In genomic region chr11:12137005-12137690, GRCh38 we compare ENCODE assay signal across 9 cellular contexts. TPM values are rescaled to one million over a fixed set of nuclear protein-coding genes. Genes with fewer than 3 reads are reported as not detected.
DNase-seq lines count a peak whose midpoint lies in the region; ATAC-seq and TF ChIP-seq lines count a peak whose summit lies in the region.
"Had no signal": no experiment of that assay in that cellular context is flagged by ENCODE, and none has a peak within 500 bp of the region (broad histone marks: within the 10 kb centered on the region; RNA-seq: fewer than 3 reads in every experiment).

No MANE protein-coding gene starts in this region.

- H3K9me3 ChIP-seq in WERI-Rb-1 (ENCODE audit: severe bottlenecking) = no peaks in the 10 kb centered on the region

- H3K4me3 Mint-ChIP-seq in stimulated activated effector memory CD8-positive, alpha-beta T cell treated with anti-CD3 and anti-CD28 coated beads, Interleukin-12 subunit alpha, Interleukin-12 subunit beta, amount 100 ng/mL, for 72 hours = no peak overlapping the region
- H3K4me3 Mint-ChIP-seq in activated CD8-positive, alpha-beta memory T cell treated with anti-CD3 and anti-CD28 coated beads, Interleukin-2, amount 10 ng/mL, durations not matched to agents 7 days and 5 days = no peak overlapping the region

- peak overlapping the region; percentile 53 for H3K27ac ChIP-seq in WERI-Rb-1

- H3K4me3 ChIP-seq in WERI-Rb-1 (ENCODE audit: low read depth, low read length) = no peak overlapping the region

- peaks cover 17% of the 10 kb centered on the region for H3K36me3 Mint-ChIP-seq in stimulated activated effector memory CD8-positive, alpha-beta T cell treated with anti-CD3 and anti-CD28 coated beads, Interleukin-12 subunit alpha, Interleukin-12 subunit beta, amount 100 ng/mL, for 72 hours
- H3K36me3 Mint-ChIP-seq in activated CD8-positive, alpha-beta memory T cell treated with anti-CD3 and anti-CD28 coated beads, Interleukin-2, amount 10 ng/mL, durations not matched to agents 7 days and 5 days = peaks cover 21% of the 10 kb centered on the region

- H3K36me3 ChIP-seq in WERI-Rb-1 = no peaks in the 10 kb centered on the region

- CTCF ChIA-PET in activated CD8-positive, alpha-beta memory T cell treated with anti-CD3 and anti-CD28 coated beads, Interleukin-2, amount 10 ng/mL, durations not matched to agents 7 days and 5 days (lab: Charles Lee) = interaction anchor here (1.2 to 2.8 kb wide), 3 partner anchors 10 to 145 kb away, joined by 5 to 10 read pairs (median 5); no protein-coding TSS in a partner anchor

- H3K9me3 Mint-ChIP-seq in stimulated activated effector memory CD8-positive, alpha-beta T cell treated with anti-CD3 and anti-CD28 coated beads, Interleukin-12 subunit alpha, Interleukin-12 subunit beta, amount 100 ng/mL, for 72 hours = no peaks in the 10 kb centered on the region
- no peaks in the 10 kb centered on the region for H3K9me3 Mint-ChIP-seq in activated CD8-positive, alpha-beta memory T cell treated with anti-CD3 and anti-CD28 coated beads, Interleukin-2, amount 10 ng/mL, durations not matched to agents 7 days and 5 days (ENCODE audit: low read depth)

- no peak for TF ChIP-seq CTCF in WERI-Rb-1 (IDR thresholded peaks at IDR 0.05; ENCODE audit: low read depth, low read length)

- H3K27me3 ChIP-seq in WERI-Rb-1 (ENCODE audit: insufficient read depth, low read depth, severe bottlenecking) = no peaks in the 10 kb centered on the region

- ATAC-seq in stimulated activated effector memory CD8-positive, alpha-beta T cell treated with anti-CD3 and anti-CD28 coated beads, Interleukin-12 subunit alpha, Interleukin-12 subunit beta, amount 100 ng/mL, for 72 hours = no peak
- ATAC-seq in activated CD8-positive, alpha-beta memory T cell treated with anti-CD3 and anti-CD28 coated beads, Interleukin-2, amount 10 ng/mL, durations not matched to agents 7 days and 5 days = no peak

- DNase-seq in NCI-H1694 (lab: John Stamatoyannopoulos, UW) (peak; percentile 72), WERI-Rb-1 (peak; percentile 68), globus pallidus (ENCODE audit: low spot score) (peak; percentile 22), iPS-NIHi11 (ENCODE audit: low spot score) (no peak), GM03348 (ENCODE audit: low spot score) (no peak)
- no peak for DNase-seq in stimulated activated effector memory CD8-positive, alpha-beta T cell treated with anti-CD3 and anti-CD28 coated beads, Interleukin-12 subunit alpha, Interleukin-12 subunit beta, amount 100 ng/mL, for 72 hours (ENCODE audit: low spot score in 2 of 2)
- DNase-seq in activated CD8-positive, alpha-beta memory T cell treated with anti-CD3 and anti-CD28 coated beads, Interleukin-2, amount 10 ng/mL, durations not matched to agents 7 days and 5 days = no peak
- DNase-seq: KG1; stimulated activated CD8-positive, alpha-beta memory T cell treated with anti-CD3 and anti-CD28 coated beads, Interleukin-4, amount 100 ng/mL, for 48 hours had no signal

- peaks cover 37% of the 10 kb centered on the region for H3K4me1 Mint-ChIP-seq in stimulated activated effector memory CD8-positive, alpha-beta T cell treated with anti-CD3 and anti-CD28 coated beads, Interleukin-12 subunit alpha, Interleukin-12 subunit beta, amount 100 ng/mL, for 72 hours
- peaks cover 37% of the 10 kb centered on the region for H3K4me1 Mint-ChIP-seq in activated CD8-positive, alpha-beta memory T cell treated with anti-CD3 and anti-CD28 coated beads, Interleukin-2, amount 10 ng/mL, durations not matched to agents 7 days and 5 days

- no peaks in the 10 kb centered on the region for H3K27me3 Mint-ChIP-seq in activated CD8-positive, alpha-beta memory T cell treated with anti-CD3 and anti-CD28 coated beads, Interleukin-2, amount 10 ng/mL, durations not matched to agents 7 days and 5 days

- H3K27ac Mint-ChIP-seq in stimulated activated effector memory CD8-positive, alpha-beta T cell treated with anti-CD3 and anti-CD28 coated beads, Interleukin-12 subunit alpha, Interleukin-12 subunit beta, amount 100 ng/mL, for 72 hours = peak overlapping the region; percentile 40
- no peak overlapping the region for H3K27ac Mint-ChIP-seq in activated CD8-positive, alpha-beta memory T cell treated with anti-CD3 and anti-CD28 coated beads, Interleukin-2, amount 10 ng/mL, durations not matched to agents 7 days and 5 days

RNA-seq across cellular contexts. Expression of gene MICAL2, which starts 26.8 kb away (rescaled TPM):
- total RNA-seq in activated CD8-positive, alpha-beta memory T cell treated with anti-CD3 and anti-CD28 coated beads, Interleukin-2, amount 10 ng/mL, durations not matched to agents 7 days and 5 days = 100 to 1,000 TPM; 120 to 168 TPM

Comparison
In these comparisons a context has a peak if more than half of its experiments do, and no peak if none do; other contexts are left out.
1. DNase-seq: peak in NCI-H1694 (single experiment), WERI-Rb-1 (single experiment) and globus pallidus (single experiment); none in stimulated activated effector memory CD8-positive, alpha-beta T cell treated with anti-CD3 and anti-CD28 coated beads, Interleukin-12 subunit alpha, Interleukin-12 subunit beta, amount 100 ng/mL, for 72 hours (0 of 2), activated CD8-positive, alpha-beta memory T cell treated with anti-CD3 and anti-CD28 coated beads, Interleukin-2, amount 10 ng/mL, durations not matched to agents 7 days and 5 days (single experiment), iPS-NIHi11 (single experiment) and GM03348 (single experiment).